Comparison of ENCODE assay signal across 9 cellular contexts in genomic region chr6:165439928-165440554, GRCh38.
A peak's percentile ranks its signal among the peaks of the same experiment; 100 is the strongest.
DNase-seq lines count a peak whose midpoint lies in the region; ATAC-seq and TF ChIP-seq lines count a peak whose summit lies in the region.
"Had no signal": no experiment of that assay in that cellular context is flagged by ENCODE, and none has a peak within 500 bp of the region (broad histone marks: within the 10 kb centered on the region; RNA-seq: fewer than 3 reads in every experiment).

No MANE protein-coding gene starts in this region.

- CTCF ChIA-PET in PC-3 (lab: Charles Lee): interaction anchor here (0.6 to 0.9 kb wide), 4 partner anchors 164 to 410 kb away, joined by 4 to 6 read pairs (median 6); no protein-coding TSS in a partner anchor

- H3K4me1 Mint-ChIP-seq in activated CD4-positive, alpha-beta T cell treated with anti-CD3 and anti-CD28 coated beads, Interleukin-2, amount 10 ng/mL, durations not matched to agents 24 days and 14 days: no peaks in the 10 kb centered on the region

- no peaks in the 10 kb centered on the region for H3K9me2 ChIP-seq in PC-3 (replicated peaks; ENCODE audit: low read length)

- H3K4me3 Mint-ChIP-seq in activated CD4-positive, alpha-beta T cell treated with anti-CD3 and anti-CD28 coated beads, Interleukin-2, amount 10 ng/mL, durations not matched to agents 24 days and 14 days: no peak overlapping the region

- peak; percentile 33 for TF ChIP-seq CTCF in GM06990 (IDR thresholded peaks at IDR 0.05; ENCODE audit: insufficient read depth, low read length, poor library complexity, severe bottlenecking)
- TF ChIP-seq CTCF in PC-3 (conservative IDR thresholded peaks at IDR 0.05; ENCODE audit: low read depth, low read length): peak; percentile 70
- peak; percentile 62 for TF ChIP-seq CTCF in fibroblast of pulmonary artery (IDR thresholded peaks at IDR 0.05; ENCODE audit: low read length, missing control alignments)
- peak in 8 of 11 experiments; percentile 11 to 56 (median 50) for TF ChIP-seq CTCF in spleen (IDR thresholded peaks at IDR 0.05 in 8 of 11, conservative IDR thresholded peaks at IDR 0.05 in 3 of 11)

- TF ChIP-seq POLR2A in spleen (IDR thresholded peaks at IDR 0.05): no peak

- no peaks in the 10 kb centered on the region for H3K9me3 ChIP-seq in PC-3 (ENCODE audit: low read length)
- peaks cover 0 to 10% (median 3%) of the 10 kb centered on the region in 8 donors for H3K9me3 ChIP-seq in spleen
- H3K9me3 ChIP-seq: SJCRH30 had no signal

- no TSS peak for BruUV-seq in PC-3 (replicated peaks; lab: Mats Ljungman, UMichigan)

- no peaks in the 10 kb centered on the region for H3K27me3 Mint-ChIP-seq in activated CD4-positive, alpha-beta T cell treated with anti-CD3 and anti-CD28 coated beads, Interleukin-2, amount 10 ng/mL, durations not matched to agents 24 days and 14 days

- H3F3A ChIP-seq in PC-3 (ENCODE audit: low read length, unreplicated experiment): no peaks in the 10 kb centered on the region

- ATAC-seq in HG03342 (IDR thresholded peaks at IDR 0.05; ENCODE audit: unreplicated experiment): peak; percentile 75
- peak; percentile 73 for ATAC-seq in PC-3
- ATAC-seq in GM21367 (IDR thresholded peaks at IDR 0.05; ENCODE audit: unreplicated experiment): no peak

- H3K36me3 ChIP-seq in GM06990 (ENCODE audit: control insufficient read depth, insufficient read depth, low read length) (no peaks in the 10 kb centered on the region), PC-3 (ENCODE audit: low read depth, low read length) (no peaks in the 10 kb centered on the region), spleen (no peaks in the 10 kb centered on the region)
- H3K36me3 ChIP-seq: SJCRH30 had no signal

- H3K4me1 ChIP-seq in PC-3 (ENCODE audit: insufficient read depth, low read length): peaks cover 5% of the 10 kb centered on the region
- H3K4me1 ChIP-seq in spleen: no peaks in the 10 kb centered on the region
- H3K4me1 ChIP-seq: SJCRH30 had no signal

- H3K9ac ChIP-seq in PC-3 (ENCODE audit: low read length): peak overlapping the region; percentile 57

- peak; percentile 7 for DNase-seq in GM06990 (ENCODE audit: extremely low read depth, insufficient read length)
- peak; percentile 76 for DNase-seq in PC-3
- peak; percentile 90 for DNase-seq in fibroblast of pulmonary artery (ENCODE audit: low read depth)
- no peak for DNase-seq in spleen
- DNase-seq in activated CD4-positive, alpha-beta T cell treated with anti-CD3 and anti-CD28 coated beads, Interleukin-2, amount 10 ng/mL, durations not matched to agents 24 days and 14 days: no peak
- no peak for DNase-seq in amniotic stem cell (lab: John Stamatoyannopoulos, UW)

- H3K79me2 ChIP-seq in PC-3 (ENCODE audit: low read length): no peaks in the 10 kb centered on the region

- no peak overlapping the region for H3K27ac Mint-ChIP-seq in activated CD4-positive, alpha-beta T cell treated with anti-CD3 and anti-CD28 coated beads, Interleukin-2, amount 10 ng/mL, durations not matched to agents 24 days and 14 days

- POLR2A ChIA-PET in PC-3 (lab: Charles Lee; ENCODE audit: unreplicated experiment): no interaction called here

- H3K27ac ChIP-seq in PC-3 (ENCODE audit: low read length) (peak overlapping the region; percentile 49), spleen (no peak overlapping the region)
- H3K27ac ChIP-seq: SJCRH30 had no signal

- peaks cover 3% of the 10 kb centered on the region for H3K9me3 Mint-ChIP-seq in activated CD4-positive, alpha-beta T cell treated with anti-CD3 and anti-CD28 coated beads, Interleukin-2, amount 10 ng/mL, durations not matched to agents 24 days and 14 days

- H3K36me3 Mint-ChIP-seq in activated CD4-positive, alpha-beta T cell treated with anti-CD3 and anti-CD28 coated beads, Interleukin-2, amount 10 ng/mL, durations not matched to agents 24 days and 14 days (ENCODE audit: low read depth): no peaks in the 10 kb centered on the region

- H3K4me3 ChIP-seq in GM06990 (replicated peaks; ENCODE audit: low read depth, low read length): no peak overlapping the region
- H3K4me3 ChIP-seq in PC-3 (ENCODE audit: low read length): no peak overlapping the region
- H3K4me3 ChIP-seq in fibroblast of pulmonary artery (replicated peaks; ENCODE audit: low read depth, low read length): no peak overlapping the region
- no peak overlapping the region for H3K4me3 ChIP-seq in spleen
- H3K4me3 ChIP-seq: SJCRH30 had no signal

- H3K4me2 ChIP-seq in PC-3 (ENCODE audit: low read length): no peak overlapping the region

- WGBS in spleen, 5 donors: 38 to 50% (median 43%) methylated on average over 4 of the region's 4 CpGs

- no peaks in the 10 kb centered on the region for H4K20me1 ChIP-seq in PC-3 (ENCODE audit: low read length)

- intact Hi-C loops in PC-3 (cut with micrococcal nuclease) (loop anchor here (1.0 to 10.0 kb wide), 4 partner anchors 48 to 410 kb away; partner anchors contain the start of gene PDE10A), spleen (cut with DNase I; ENCODE audit: low total_unique reads) (loop anchor here (5.0 to 10.0 kb wide), 2 partner anchors 225 to 412 kb away; partner anchors contain the start of gene PDE10A)
- intact Hi-C loops in activated CD4-positive, alpha-beta T cell treated with anti-CD3 and anti-CD28 coated beads, Interleukin-2, amount 10 ng/mL, durations not matched to agents 24 days and 14 days (cut with micrococcal nuclease): loop anchor here (1.0 kb wide), 1 partner anchor 410 kb away; no protein-coding TSS in a partner anchor

- H3K27me3 ChIP-seq in GM06990 (replicated peaks; ENCODE audit: control insufficient read depth, insufficient read depth, low read length) (no peaks in the 10 kb centered on the region), PC-3 (ENCODE audit: low read length) (no peaks in the 10 kb centered on the region), spleen (replicated peaks in 1 of 7) (no peaks in the 10 kb centered on the region)
- H3K27me3 ChIP-seq: SJCRH30 had no signal

- 0 out of 2 replicates have a peak overlapping the region, but pooled peaks have one; percentile 21 for H2AFZ ChIP-seq in PC-3 (ENCODE audit: low read length)

Comparison
In these comparisons a context has a peak if more than half of its experiments do, and no peak if none do; other contexts are left out.
1. DNase-seq: peak in GM06990 (single experiment), PC-3 (single experiment) and fibroblast of pulmonary artery (single experiment); none in spleen (single experiment), activated CD4-positive, alpha-beta T cell treated with anti-CD3 and anti-CD28 coated beads, Interleukin-2, amount 10 ng/mL, durations not matched to agents 24 days and 14 days (single experiment) and amniotic stem cell (single experiment).
2. Peak in every context shown above with its lines, with median percentiles within 50 percentile points of each other: CTCF ChIP-seq.